In the genomic region with DNA sequence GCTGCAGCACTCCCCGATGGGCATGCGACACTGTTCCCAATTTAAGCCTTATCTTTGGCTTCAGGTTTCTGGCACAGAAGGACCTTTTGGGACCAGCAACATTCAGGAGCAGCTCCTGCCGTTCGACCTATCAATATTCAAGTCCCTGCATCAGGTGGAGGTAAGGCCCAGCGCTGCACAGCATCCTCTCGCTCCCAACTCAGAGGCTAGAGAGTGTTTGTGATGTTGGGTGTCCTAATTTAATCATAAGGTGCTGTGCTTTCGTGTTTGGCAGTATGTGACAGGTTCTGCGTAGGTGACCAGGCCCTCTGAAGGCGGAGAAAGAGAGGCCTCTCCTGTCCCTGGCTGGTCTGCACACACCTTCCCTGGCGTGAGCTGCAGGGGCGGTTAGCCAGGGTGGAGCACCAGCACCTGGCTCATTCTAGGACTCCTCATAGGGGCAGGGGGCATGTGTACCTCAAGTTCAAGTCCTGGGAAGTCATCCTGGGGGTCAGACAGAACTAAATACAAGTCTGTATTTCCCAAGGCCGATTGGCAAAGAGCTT, we compare ENCODE assay signal across 25 cellular contexts. TPM values are rescaled to one million over a fixed set of nuclear protein-coding genes. Genes with fewer than 3 reads are reported as not detected.
DNase-seq lines count a peak whose midpoint lies in the region; ATAC-seq, FAIRE-seq and TF ChIP-seq lines count a peak whose summit lies in the region.
"Had no signal": no experiment of that assay in that cellular context is flagged by ENCODE, and none has a peak within 500 bp of the region (broad histone marks: within the 10 kb centered on the region; RNA-seq: fewer than 3 reads in every experiment).

No MANE protein-coding gene starts in this region.

- H4K20me1 ChIP-seq in HCT116 (ENCODE audit: insufficient read depth) (no peaks in the 10 kb centered on the region), HepG2 (ENCODE audit: insufficient read depth, low read length) (0 out of 2 replicates have a peak, but pooled peaks cover 4% of the 10 kb centered on the region)

- H2AFZ ChIP-seq in HCT116 (ENCODE audit: low read depth, low read length, poor library complexity, severe bottlenecking): no peak overlapping the region
- H2AFZ ChIP-seq in HepG2 (ENCODE audit: low read length): no peak overlapping the region
- H2AFZ ChIP-seq: parathyroid adenoma had no signal

- H3K9me2 ChIP-seq in HCT116 (ENCODE audit: insufficient read depth): no peaks in the 10 kb centered on the region

- H3K4me1 ChIP-seq in HCT116 (ENCODE audit: control insufficient read depth in 1 of 2, insufficient read depth in 2 of 2, low read length in 2 of 2): no peaks in the 10 kb centered on the region
- no peaks in the 10 kb centered on the region for H3K4me1 ChIP-seq in HepG2 (ENCODE audit: insufficient read depth, low read length)
- H3K4me1 ChIP-seq: parathyroid adenoma had no signal

- no peaks in the 10 kb centered on the region for H3K4me1 Mint-ChIP-seq in WTC11

- peak overlapping the region; percentile 23; the same call in 1 of the 2 replicates for H3K27ac Mint-ChIP-seq in WTC11
- H3K27ac Mint-ChIP-seq: nephron, type B pancreatic cell had no signal

- no peaks in the 10 kb centered on the region for H3K9me3 Mint-ChIP-seq in WTC11
- H3K9me3 Mint-ChIP-seq: effector memory CD8-positive, alpha-beta T cell; nephron; type B pancreatic cell had no signal

- H3K9me3 ChIP-seq in HCT116 (ENCODE audit: control insufficient read depth in 1 of 2, insufficient read depth in 1 of 2, low read depth in 1 of 2, low read length in 2 of 2) (no peaks in the 10 kb centered on the region), HepG2 (ENCODE audit: low read length) (no peaks in the 10 kb centered on the region)
- H3K9me3 ChIP-seq: esophagus squamous epithelium, sigmoid colon had no signal

- H3K27ac ChIP-seq in 22Rv1: no peak overlapping the region
- no peak overlapping the region for H3K27ac ChIP-seq in HCT116 (ENCODE audit: low read depth, low read length)
- no peak overlapping the region for H3K27ac ChIP-seq in HepG2 (ENCODE audit: extremely low read length, insufficient read depth, low read length)
- H3K27ac ChIP-seq: parathyroid adenoma, sigmoid colon had no signal

- BruUV-seq in HCT116 (replicated peaks; lab: Mats Ljungman, UMichigan) (no TSS peak), HepG2 (replicated peaks; lab: Mats Ljungman, UMichigan) (no TSS peak)

- ATAC-seq in HCT116 (peak; percentile 23; the same call in 1 of the 2 replicates), WTC11 (no peak), HepG2 (no peak), HG03280 (IDR thresholded peaks at IDR 0.05; ENCODE audit: unreplicated experiment) (no peak), HG02970 (IDR thresholded peaks at IDR 0.05; ENCODE audit: low FRiP score, unreplicated experiment) (no peak), HG03469 (IDR thresholded peaks at IDR 0.05; ENCODE audit: unreplicated experiment) (no peak)
- ATAC-seq: effector memory CD8-positive, alpha-beta T cell had no signal

- CTCF ChIA-PET in HCT116 (lab: Charles Lee): no interaction called here
- CTCF ChIA-PET in WTC11 (lab: Charles Lee): interaction anchor here (1.2 to 2.3 kb wide), 8 partner anchors 14 to 87 kb away, joined by 3 to 10 read pairs (median 5); partner anchors contain the start of genes STAB1 and UQCC5
- CTCF ChIA-PET in HepG2 (lab: Yijun Ruan, JAX; ENCODE audit: low intra/inter-chr PET ratio, low total read pairs): interaction anchor here (0.8 kb wide), 1 partner anchor 210 kb away, joined by 3 read pairs; no protein-coding TSS in a partner anchor

- WGBS in HepG2 (ENCODE audit: low lambda C conversion rate): 82% methylated on average over 10 of the region's 12 CpGs

- TF ChIP-seq CTCF in 22Rv1 (IDR thresholded peaks at IDR 0.05): peak; percentile 49
- no peak for TF ChIP-seq CTCF in HCT116 (IDR thresholded peaks at IDR 0.05 in 2 of 3, conservative IDR thresholded peaks at IDR 0.05 in 1 of 3; ENCODE audit: borderline replicate concordance in 1 of 3, insufficient read depth in 1 of 3, low read depth in 2 of 3, low read length in 2 of 3)
- no peak; the same call in 1 of the 2 replicates for TF ChIP-seq CTCF in WTC11 (IDR thresholded peaks at IDR 0.05)
- no peak for TF ChIP-seq CTCF in HepG2 (CRISPR knock-in tag; IDR thresholded peaks at IDR 0.05)

- no peak for TF ChIP-seq EP300 in HepG2 (IDR thresholded peaks at IDR 0.05; ENCODE audit: low read depth in 2 of 2, low read length in 2 of 2)
- TF ChIP-seq EP300 in HepG2 (CRISPR knock-in tag; IDR thresholded peaks at IDR 0.05; ENCODE audit: borderline replicate concordance): no peak

- TF ChIP-seq POLR2A in HCT116 (IDR thresholded peaks at IDR 0.05; ENCODE audit: borderline replicate concordance, extremely low read depth, insufficient read depth, insufficient read length) (no peak), HepG2 (IDR thresholded peaks at IDR 0.05; ENCODE audit: insufficient read depth in 1 of 2, low read depth in 2 of 2, low read length in 2 of 2) (no peak)

- H3K9ac ChIP-seq in HCT116 (ENCODE audit: low read length): no peak overlapping the region
- H3K9ac ChIP-seq in HepG2 (ENCODE audit: insufficient read depth, low read depth, low read length): no peak overlapping the region
- H3K9ac ChIP-seq: parathyroid adenoma had no signal

- FAIRE-seq in HepG2 (lab: Jason Lieb, UNC): no peak
- FAIRE-seq: D721Med, frontal cortex, GM19239 had no signal

- POLR2A ChIA-PET in HCT116 (lab: Charles Lee): no interaction called here
- POLR2A ChIA-PET in WTC11 (lab: Charles Lee): no interaction called here
- POLR2A ChIA-PET in HepG2 (lab: Yijun Ruan, JAX): no interaction called here

- H3K4me3 ChIP-seq in HCT116 (replicated peaks in 1 of 2; ENCODE audit: low read depth in 1 of 2, low read length in 2 of 2): no peak overlapping the region
- H3K4me3 ChIP-seq in HepG2 (replicated peaks in 1 of 3; ENCODE audit: insufficient read depth in 1 of 3, low read depth in 2 of 3, low read length in 3 of 3): no peak overlapping the region
- H3K4me3 ChIP-seq: esophagus squamous epithelium, sigmoid colon had no signal

- intact Hi-C loops in HCT116 (cut with micrococcal nuclease): loop anchor here (1.0 to 10.0 kb wide), 2 partner anchors 210 to 602 kb away; no protein-coding TSS in a partner anchor
- intact Hi-C loops in HepG2 (cut with micrococcal nuclease; ENCODE audit: unreplicated experiment): loop anchor here (1.0 to 5.0 kb wide), 2 partner anchors 60 to 210 kb away; partner anchors contain the start of gene NT5DC2

- H3K27me3 ChIP-seq in HCT116 (ENCODE audit: insufficient read depth, low read length) (no peaks in the 10 kb centered on the region), HepG2 (ENCODE audit: control insufficient read depth in 1 of 2, insufficient read depth in 2 of 2, low read length in 2 of 2) (no peaks in the 10 kb centered on the region)
- H3K27me3 ChIP-seq: esophagus squamous epithelium, sigmoid colon had no signal

- H3K36me3 Mint-ChIP-seq in WTC11: peaks cover 48% of the 10 kb centered on the region

- in situ Hi-C loops in HepG2 (cut with HindIII; ENCODE audit: extremely low pct_ligation_motif_present, low pct_unique_long_range_greater_than_20kb): no loop called here

- H3K79me2 ChIP-seq in HCT116 (ENCODE audit: insufficient read depth, low read length): peaks cover 10% of the 10 kb centered on the region
- no peaks in the 10 kb centered on the region for H3K79me2 ChIP-seq in HepG2 (ENCODE audit: insufficient read depth, low read length)

- DNase-seq in HCT116 (ENCODE audit: low read depth, low spot score) (no peak), WTC11 (ENCODE audit: low spot score) (no peak), HepG2 (ENCODE audit: low spot score) (no peak), NCI-H146 (lab: John Stamatoyannopoulos, UW) (no peak)
- DNase-seq: activated CD4-positive, alpha-beta T cell treated with anti-CD3 and anti-CD28 coated beads, Interleukin-2, amount 50 U/mL, for 4 hours; activated CD4-positive, CD25-positive, alpha-beta regulatory T cell; effector memory CD8-positive, alpha-beta T cell; esophagus squamous epithelium; NCI-H1105; NCI-H2029; NCI-H2227 treated with DMSO at 0.1 percent for 48 hours; NCI-H69; SHP77 treated with DMSO at 0.1 percent for 48 hours; sigmoid colon had no signal

- H3K4me2 ChIP-seq in HCT116 (ENCODE audit: low read length) (no peak overlapping the region), HepG2 (ENCODE audit: low read depth, low read length) (no peak overlapping the region)

- RAD21 ChIA-PET in HCT116 (lab: Charles Lee; ENCODE audit: low non-redundant PET in 1 of 2, low total read pairs in 2 of 2, uncharacterized antibody in 2 of 2, unreplicated experiment in 2 of 2): no interaction called here

- no peaks in the 10 kb centered on the region for H3K27me3 Mint-ChIP-seq in WTC11 (ENCODE audit: low read depth)
- H3K27me3 Mint-ChIP-seq: effector memory CD8-positive, alpha-beta T cell; type B pancreatic cell had no signal

- H3K4me3 Mint-ChIP-seq in WTC11: no peak overlapping the region
- H3K4me3 Mint-ChIP-seq: effector memory CD8-positive, alpha-beta T cell; nephron; type B pancreatic cell had no signal

- H3K36me3 ChIP-seq in HCT116 (ENCODE audit: control insufficient read depth in 1 of 2, insufficient read depth in 2 of 2, low read length in 2 of 2) (peaks cover 26 to 35% of the 10 kb centered on the region in 2 experiments), HepG2 (replicated peaks in 1 of 2; ENCODE audit: control insufficient read depth in 1 of 2, insufficient read depth in 2 of 2, low read length in 2 of 2) (peaks cover 31 to 59% of the 10 kb centered on the region in 2 experiments)

- TF ChIP-seq RAD21 in HCT116 (IDR thresholded peaks at IDR 0.05; ENCODE audit: low read depth): no peak
- TF ChIP-seq RAD21 in HepG2 (CRISPR knock-in tag; IDR thresholded peaks at IDR 0.05): no peak

RNA-seq across cellular contexts. Expression of gene NISCH, which starts 16.9 kb away (rescaled TPM):
- total RNA-seq in HCT116 (2021; ENCODE audit: unreplicated experiment) (72.8 TPM), WTC11 (2021) (83.7 to 86.3 TPM (median 85.0 TPM) in 3 replicates), HepG2 (2016; rRNA removed; fragmentation: Illumina TruSeq; extraction: Trizol) (15.3 and 27.0 TPM in 2 replicates)
- polyA plus RNA-seq in HCT116 (2012): 54.7 and 58.3 TPM in 2 replicates
- total RNA-seq in HepG2 (2016; cell fraction: cytosol; rRNA removed; fragmentation: Illumina TruSeq; extraction: Trizol; ENCODE audit: low read depth): 10.8 and 11.5 TPM in 2 replicates
- total RNA-seq in HepG2 (2016; cell fraction: insoluble cytoplasmic fraction; rRNA removed; fragmentation: Illumina TruSeq; extraction: Trizol): 10.9 and 25.7 TPM in 2 replicates
- 11.3 and 12.4 TPM in 2 replicates for total RNA-seq in HepG2 (2016; cell fraction: membrane; rRNA removed; fragmentation: Illumina TruSeq; extraction: Trizol)
- total RNA-seq in HepG2 (2016; cell fraction: nucleus; rRNA removed; fragmentation: Illumina TruSeq; extraction: Trizol): 36.6 and 40.4 TPM in 2 replicates
- 47.6 and 63.0 TPM in 2 replicates for polyA plus RNA-seq in HepG2 (2011; rRNA removed)
- polyA plus RNA-seq in HepG2 (2011; cell fraction: cytosol; rRNA removed): 17.8 and 20.4 TPM in 2 replicates
- 441 and 512 TPM in 2 replicates for polyA plus RNA-seq in HepG2 (2011; cell fraction: nucleus; rRNA removed)
- polyA plus RNA-seq in HepG2 (2012): 31.6 and 39.4 TPM in 2 replicates
- polyA plus RNA-seq in HepG2 (2016; cell fraction: cytosol; fragmentation: Illumina TruSeq; extraction: Trizol; ENCODE audit: low read depth): 3.2 and 3.7 TPM in 2 replicates
- 9.4 and 12.9 TPM in 2 replicates for polyA plus RNA-seq in HepG2 (2016; cell fraction: insoluble cytoplasmic fraction; fragmentation: Illumina TruSeq; extraction: Trizol; ENCODE audit: low read depth)
- polyA plus RNA-seq in HepG2 (2016; cell fraction: membrane; fragmentation: Illumina TruSeq; extraction: Trizol; ENCODE audit: low read depth): 6.4 and 6.7 TPM in 2 replicates
- polyA plus RNA-seq in HepG2 (2016; cell fraction: nucleus; fragmentation: Illumina TruSeq; extraction: Trizol; ENCODE audit: insufficient read depth, low read depth): 96.6 and 101 TPM in 2 replicates
- 50.0 and 58.0 TPM in 2 replicates for polyA minus RNA-seq in HepG2 (2011; rRNA and poly(A)+ RNA removed; ENCODE audit: low replicate concordance)
- 15.2 and 15.4 TPM in 2 replicates for polyA minus RNA-seq in HepG2 (2011; cell fraction: cytosol; rRNA and poly(A)+ RNA removed)
- 97.0 and 102 TPM in 2 replicates for polyA minus RNA-seq in HepG2 (2011; cell fraction: nucleus; rRNA and poly(A)+ RNA removed)

RNA-seq across cellular contexts. Expression of gene TNNC1, which starts 18.5 kb away (rescaled TPM):
- total RNA-seq in HCT116 (2021; ENCODE audit: unreplicated experiment) (2.2 TPM), WTC11 (2021) (4.3 to 5.7 TPM (median 5.6 TPM) in 3 replicates), HepG2 (2016; rRNA removed; fragmentation: Illumina TruSeq; extraction: Trizol) (11.8 and 18.7 TPM in 2 replicates)
- 6.1 and 7.1 TPM in 2 replicates for polyA plus RNA-seq in HCT116 (2012)
- 4.4 and 4.6 TPM in 2 replicates for total RNA-seq in HepG2 (2016; cell fraction: cytosol; rRNA removed; fragmentation: Illumina TruSeq; extraction: Trizol; ENCODE audit: low read depth)
- total RNA-seq in HepG2 (2016; cell fraction: insoluble cytoplasmic fraction; rRNA removed; fragmentation: Illumina TruSeq; extraction: Trizol): 13.2 and 20.1 TPM in 2 replicates
- 2.5 and 5.3 TPM in 2 replicates for total RNA-seq in HepG2 (2016; cell fraction: membrane; rRNA removed; fragmentation: Illumina TruSeq; extraction: Trizol)
- 5.4 and 5.7 TPM in 2 replicates for total RNA-seq in HepG2 (2016; cell fraction: nucleus; rRNA removed; fragmentation: Illumina TruSeq; extraction: Trizol)
- 36.4 and 39.5 TPM in 2 replicates for polyA plus RNA-seq in HepG2 (2011; rRNA removed)
- 53.0 and 54.8 TPM in 2 replicates for polyA plus RNA-seq in HepG2 (2011; cell fraction: cytosol; rRNA removed)
- 14.3 and 16.8 TPM in 2 replicates for polyA plus RNA-seq in HepG2 (2011; cell fraction: nucleus; rRNA removed)
- polyA plus RNA-seq in HepG2 (2012): 10.9 and 12.3 TPM in 2 replicates
- polyA plus RNA-seq in HepG2 (2016; cell fraction: cytosol; fragmentation: Illumina TruSeq; extraction: Trizol; ENCODE audit: low read depth): 3.3 and 4.0 TPM in 2 replicates
- 17.1 and 18.1 TPM in 2 replicates for polyA plus RNA-seq in HepG2 (2016; cell fraction: insoluble cytoplasmic fraction; fragmentation: Illumina TruSeq; extraction: Trizol; ENCODE audit: low read depth)
- 2.7 and 3.3 TPM in 2 replicates for polyA plus RNA-seq in HepG2 (2016; cell fraction: membrane; fragmentation: Illumina TruSeq; extraction: Trizol; ENCODE audit: low read depth)
- polyA plus RNA-seq in HepG2 (2016; cell fraction: nucleus; fragmentation: Illumina TruSeq; extraction: Trizol; ENCODE audit: insufficient read depth, low read depth): 6.6 and 10.5 TPM in 2 replicates
- 7.0 and 8.2 TPM in 2 replicates for polyA minus RNA-seq in HepG2 (2011; rRNA and poly(A)+ RNA removed; ENCODE audit: low replicate concordance)
- polyA minus RNA-seq in HepG2 (2011; cell fraction: cytosol; rRNA and poly(A)+ RNA removed): 4.5 and 5.4 TPM in 2 replicates
- 4.5 and 4.6 TPM in 2 replicates for polyA minus RNA-seq in HepG2 (2011; cell fraction: nucleus; rRNA and poly(A)+ RNA removed)

RNA-seq across cellular contexts. Expression of gene STAB1, which starts 22.8 kb away (rescaled TPM):
- total RNA-seq in HCT116 (2021; ENCODE audit: unreplicated experiment): 0.44 TPM
- 0.12 TPM in 1 of 2 replicates, not detected in the other for polyA plus RNA-seq in HCT116 (2012)
- 1.9 to 2.6 TPM (median 2.1 TPM) in 3 replicates for total RNA-seq in WTC11 (2021)
- total RNA-seq in HepG2 (2016; rRNA removed; fragmentation: Illumina TruSeq; extraction: Trizol): 0.09 and 0.28 TPM in 2 replicates
- not detected in 2 replicates for total RNA-seq in HepG2 (2016; cell fraction: cytosol; rRNA removed; fragmentation: Illumina TruSeq; extraction: Trizol; ENCODE audit: low read depth)
- total RNA-seq in HepG2 (2016; cell fraction: insoluble cytoplasmic fraction; rRNA removed; fragmentation: Illumina TruSeq; extraction: Trizol): 0.11 and 0.18 TPM in 2 replicates
- total RNA-seq in HepG2 (2016; cell fraction: membrane; rRNA removed; fragmentation: Illumina TruSeq; extraction: Trizol): 0.31 TPM in 1 of 2 replicates, not detected in the other
- total RNA-seq in HepG2 (2016; cell fraction: nucleus; rRNA removed; fragmentation: Illumina TruSeq; extraction: Trizol): 0.13 and 0.16 TPM in 2 replicates
- 0.34 and 0.59 TPM in 2 replicates for polyA plus RNA-seq in HepG2 (2011; rRNA removed)
- 0.13 and 0.16 TPM in 2 replicates for polyA plus RNA-seq in HepG2 (2011; cell fraction: cytosol; rRNA removed)
- 4.1 and 4.3 TPM in 2 replicates for polyA plus RNA-seq in HepG2 (2011; cell fraction: nucleus; rRNA removed)
- 0.23 and 0.24 TPM in 2 replicates for polyA plus RNA-seq in HepG2 (2012)
- polyA plus RNA-seq in HepG2 (2016; cell fraction: cytosol; fragmentation: Illumina TruSeq; extraction: Trizol; ENCODE audit: low read depth): 0.02 and 0.14 TPM in 2 replicates
- 0.10 TPM in 1 of 2 replicates, not detected in the other for polyA plus RNA-seq in HepG2 (2016; cell fraction: insoluble cytoplasmic fraction; fragmentation: Illumina TruSeq; extraction: Trizol; ENCODE audit: low read depth)
- not detected in 2 replicates for polyA plus RNA-seq in HepG2 (2016; cell fraction: membrane; fragmentation: Illumina TruSeq; extraction: Trizol; ENCODE audit: low read depth)
- 0.30 TPM in 1 of 2 replicates, not detected in the other for polyA plus RNA-seq in HepG2 (2016; cell fraction: nucleus; fragmentation: Illumina TruSeq; extraction: Trizol; ENCODE audit: insufficient read depth, low read depth)
- polyA minus RNA-seq in HepG2 (2011; rRNA and poly(A)+ RNA removed; ENCODE audit: low replicate concordance): 0.26 and 1.0 TPM in 2 replicates
- polyA minus RNA-seq in HepG2 (2011; cell fraction: cytosol; rRNA and poly(A)+ RNA removed): 0.30 TPM in 1 of 2 replicates, not detected in the other
- 0.50 and 0.90 TPM in 2 replicates for polyA minus RNA-seq in HepG2 (2011; cell fraction: nucleus; rRNA and poly(A)+ RNA removed)

RNA-seq across cellular contexts. Expression of gene SEMA3G, which starts 27.4 kb away (rescaled TPM):
- total RNA-seq in HCT116 (2021; ENCODE audit: unreplicated experiment): 4.2 TPM
- polyA plus RNA-seq in HCT116 (2012): 1.3 and 1.4 TPM in 2 replicates
- total RNA-seq in WTC11 (2021): 1.6 to 2.5 TPM (median 2.5 TPM) in 3 replicates
- total RNA-seq in HepG2 (2016; rRNA removed; fragmentation: Illumina TruSeq; extraction: Trizol): 2.0 and 6.1 TPM in 2 replicates
- 0.44 and 0.61 TPM in 2 replicates for total RNA-seq in HepG2 (2016; cell fraction: cytosol; rRNA removed; fragmentation: Illumina TruSeq; extraction: Trizol; ENCODE audit: low read depth)
- total RNA-seq in HepG2 (2016; cell fraction: insoluble cytoplasmic fraction; rRNA removed; fragmentation: Illumina TruSeq; extraction: Trizol): 1.9 and 7.2 TPM in 2 replicates
- 1.0 and 1.1 TPM in 2 replicates for total RNA-seq in HepG2 (2016; cell fraction: membrane; rRNA removed; fragmentation: Illumina TruSeq; extraction: Trizol)
- 5.8 and 8.3 TPM in 2 replicates for total RNA-seq in HepG2 (2016; cell fraction: nucleus; rRNA removed; fragmentation: Illumina TruSeq; extraction: Trizol)
- polyA plus RNA-seq in HepG2 (2011; rRNA removed): 8.3 and 13.4 TPM in 2 replicates
- polyA plus RNA-seq in HepG2 (2011; cell fraction: cytosol; rRNA removed): 8.0 and 10.3 TPM in 2 replicates
- polyA plus RNA-seq in HepG2 (2011; cell fraction: nucleus; rRNA removed): 21.7 and 30.5 TPM in 2 replicates
- polyA plus RNA-seq in HepG2 (2012): 14.2 and 15.4 TPM in 2 replicates
- 0.33 and 0.36 TPM in 2 replicates for polyA plus RNA-seq in HepG2 (2016; cell fraction: cytosol; fragmentation: Illumina TruSeq; extraction: Trizol; ENCODE audit: low read depth)
- polyA plus RNA-seq in HepG2 (2016; cell fraction: insoluble cytoplasmic fraction; fragmentation: Illumina TruSeq; extraction: Trizol; ENCODE audit: low read depth): 1.4 and 2.1 TPM in 2 replicates
- polyA plus RNA-seq in HepG2 (2016; cell fraction: membrane; fragmentation: Illumina TruSeq; extraction: Trizol; ENCODE audit: low read depth): 0.62 and 0.71 TPM in 2 replicates
- polyA plus RNA-seq in HepG2 (2016; cell fraction: nucleus; fragmentation: Illumina TruSeq; extraction: Trizol; ENCODE audit: insufficient read depth, low read depth): 8.4 and 8.8 TPM in 2 replicates
- polyA minus RNA-seq in HepG2 (2011; rRNA and poly(A)+ RNA removed; ENCODE audit: low replicate concordance): 1.2 and 22.3 TPM in 2 replicates
- polyA minus RNA-seq in HepG2 (2011; cell fraction: cytosol; rRNA and poly(A)+ RNA removed): 6.4 and 10.0 TPM in 2 replicates
- 11.9 and 12.6 TPM in 2 replicates for polyA minus RNA-seq in HepG2 (2011; cell fraction: nucleus; rRNA and poly(A)+ RNA removed)
- polyA plus RNA-seq: AG04450 had no signal
